In the genomic region with DNA sequence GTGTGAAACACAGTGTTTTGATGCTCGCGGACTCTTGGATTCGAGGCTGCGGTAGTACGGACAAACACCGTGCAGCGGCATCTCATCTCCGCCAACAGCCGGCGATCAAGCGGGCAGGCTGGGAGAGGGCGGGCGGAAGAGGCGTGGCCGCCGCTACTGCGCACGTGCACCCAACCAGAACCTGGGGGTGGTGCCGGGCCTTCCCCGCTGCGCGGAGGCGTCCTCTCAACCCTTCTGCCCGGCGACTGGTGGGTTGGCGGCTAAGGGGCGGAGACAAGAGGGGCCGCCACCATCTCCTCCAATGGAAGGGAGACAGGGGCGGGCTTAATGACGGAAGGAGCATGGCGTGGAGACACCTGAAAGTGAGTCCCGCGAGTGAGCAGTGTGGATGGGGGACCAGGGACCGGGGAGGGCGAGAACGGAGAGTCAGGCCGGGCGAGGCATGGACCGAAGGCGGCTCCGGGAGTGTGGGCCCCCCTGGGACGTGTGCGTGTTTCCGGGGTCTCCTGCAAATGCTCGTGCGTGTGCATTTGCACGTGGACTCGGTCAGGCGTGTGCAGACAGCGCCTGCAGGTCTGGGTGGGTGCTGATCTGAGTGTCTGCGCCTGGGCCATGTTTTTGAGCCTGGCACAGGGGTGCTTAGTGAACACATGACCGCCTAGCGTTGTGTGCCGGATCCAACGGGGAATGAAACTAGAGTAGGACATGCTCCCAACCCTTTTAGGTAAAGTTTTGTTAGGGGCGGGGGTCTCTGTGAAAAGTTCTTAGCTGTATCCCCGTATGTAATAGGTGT, we compare ENCODE assay signal across 8 cellular contexts. TPM values are rescaled to one million over a fixed set of nuclear protein-coding genes. Genes with fewer than 3 reads are reported as not detected.
DNase-seq lines count a peak whose midpoint lies in the region; ATAC-seq, FAIRE-seq and TF ChIP-seq lines count a peak whose summit lies in the region.

A gene (plus strand): TSS at position 321 of the 793 bp plus-strand sequence. CDS start 21 bp downstream, at position 342.

- H3K4me1 Mint-ChIP-seq in dendritic cell treated with granulocyte-macrophage colony-stimulating factor and Interleukin-4, amounts not matched to agents 40 ng/mL and 50 ng/mL, for 4 days (ENCODE audit: low read depth): peaks cover 10% of the 10 kb centered on the region

- peak within 1 kb of the TSS; percentile 96 for H3K9ac ChIP-seq in HepG2 (ENCODE audit: insufficient read depth, low read depth, low read length)

- H3K27me3 Mint-ChIP-seq in dendritic cell treated with granulocyte-macrophage colony-stimulating factor and Interleukin-4, amounts not matched to agents 40 ng/mL and 50 ng/mL, for 4 days: peaks cover 7% of the 10 kb centered on the region

- H3K27ac Mint-ChIP-seq in dendritic cell treated with granulocyte-macrophage colony-stimulating factor and Interleukin-4, amounts not matched to agents 40 ng/mL and 50 ng/mL, for 4 days: peak within 1 kb of the TSS; percentile 88

- H3K27ac ChIP-seq in HepG2 (ENCODE audit: extremely low read length, insufficient read depth, low read length): peak within 1 kb of the TSS; percentile 87

- peaks cover 41% of the 10 kb centered on the region for H3K4me1 ChIP-seq in HepG2 (ENCODE audit: insufficient read depth, low read length)

- FAIRE-seq in HepG2 (lab: Jason Lieb, UNC): peak; percentile 90

- TF ChIP-seq CTCF in HepG2 (CRISPR knock-in tag; IDR thresholded peaks at IDR 0.05): peak; percentile 48

- TSS peak; percentile 86 for BruUV-seq in HepG2 (replicated peaks; lab: Mats Ljungman, UMichigan)

- TF ChIP-seq POLR2A in HepG2 (IDR thresholded peaks at IDR 0.05; ENCODE audit: insufficient read depth in 1 of 2, low read depth in 2 of 2, low read length in 2 of 2): peak; percentile 98

- DNase-seq in CD1c-positive myeloid dendritic cell (ENCODE audit: extremely low spot score) (peak; percentile 98), NCI-H748 treated with DMSO at 0.1 percent for 48 hours (lab: John Stamatoyannopoulos, UW) (peak; percentile 85), HepG2 (ENCODE audit: low spot score) (peak; percentile 99)
- peak; percentile 95 for DNase-seq in activated CD4-positive, alpha-beta T cell treated with anti-CD3 and anti-CD28 coated beads, Interleukin-2, amount 50 U/mL, for 1 hour
- DNase-seq in stimulated activated CD4-positive, alpha-beta T cell treated with anti-CD3 and anti-CD28 coated beads, Interleukin-2, amount 100 ng/mL, for 48 hours: peak; percentile 95 to 96

- TF ChIP-seq EP300 in HepG2 (IDR thresholded peaks at IDR 0.05; ENCODE audit: low read depth in 2 of 2, low read length in 2 of 2): no peak
- TF ChIP-seq EP300 in HepG2 (CRISPR knock-in tag; IDR thresholded peaks at IDR 0.05; ENCODE audit: borderline replicate concordance): peak; percentile 54

- intact Hi-C loops in dendritic cell treated with granulocyte-macrophage colony-stimulating factor and Interleukin-4, amounts not matched to agents 40 ng/mL and 50 ng/mL, for 4 days (cut with micrococcal nuclease): loop anchor here (1.0 kb wide), 2 partner anchors 9 to 85 kb away; a partner anchor contains a TSS
- intact Hi-C loops in HepG2 (cut with micrococcal nuclease; ENCODE audit: unreplicated experiment): loop anchor here (1.0 to 2.0 kb wide), 4 partner anchors 58 to 113 kb away; a partner anchor contains a TSS

- H3K4me3 Mint-ChIP-seq in dendritic cell treated with granulocyte-macrophage colony-stimulating factor and Interleukin-4, amounts not matched to agents 40 ng/mL and 50 ng/mL, for 4 days: peak within 1 kb of the TSS; percentile 91

- peak within 1 kb of the TSS; percentile 91 to 100 (median 97) for H3K4me3 ChIP-seq in HepG2 (replicated peaks in 1 of 3; ENCODE audit: insufficient read depth in 1 of 3, low read depth in 2 of 3, low read length in 3 of 3)

- H3K27me3 ChIP-seq in HepG2 (ENCODE audit: control insufficient read depth in 1 of 2, insufficient read depth in 2 of 2, low read length in 2 of 2): no peaks in the 10 kb centered on the region; a peak in 1 of 5 replicates

- in situ Hi-C loops in HepG2 (cut with HindIII; ENCODE audit: extremely low pct_ligation_motif_present, low pct_unique_long_range_greater_than_20kb): no loop called here

- H2AFZ ChIP-seq in HepG2 (ENCODE audit: low read length): no peak within 1 kb of the TSS

- TF ChIP-seq RAD21 in HepG2 (CRISPR knock-in tag; IDR thresholded peaks at IDR 0.05): peak; percentile 42

- no peaks in the 10 kb centered on the region for H3K9me3 Mint-ChIP-seq in dendritic cell treated with granulocyte-macrophage colony-stimulating factor and Interleukin-4, amounts not matched to agents 40 ng/mL and 50 ng/mL, for 4 days

- H3K36me3 Mint-ChIP-seq in dendritic cell treated with granulocyte-macrophage colony-stimulating factor and Interleukin-4, amounts not matched to agents 40 ng/mL and 50 ng/mL, for 4 days (ENCODE audit: low read depth): peaks cover 18% of the 10 kb centered on the region

- H3K79me2 ChIP-seq in HepG2 (ENCODE audit: insufficient read depth, low read length): peaks cover 4% of the 10 kb centered on the region

- H3K4me2 ChIP-seq in HepG2 (ENCODE audit: low read depth, low read length): peak within 1 kb of the TSS; percentile 97

- H3K36me3 ChIP-seq in HepG2 (replicated peaks in 1 of 2; ENCODE audit: control insufficient read depth in 1 of 2, insufficient read depth in 2 of 2, low read length in 2 of 2): peaks cover 2 to 4% of the 10 kb centered on the region in 2 experiments; a peak in 3 of 5 replicates

- 1% methylated on average over 36 of the region's 57 CpGs for WGBS in HepG2 (ENCODE audit: low lambda C conversion rate)

- H4K20me1 ChIP-seq in HepG2 (ENCODE audit: insufficient read depth, low read length): no peaks in the 10 kb centered on the region

- no peaks in the 10 kb centered on the region for H3K9me3 ChIP-seq in HepG2 (ENCODE audit: low read length)

- POLR2A ChIA-PET in HepG2 (lab: Yijun Ruan, JAX): interaction anchor here (0.7 to 0.8 kb wide), 2 partner anchors 54 to 74 kb away, joined by 8 to 9 read pairs; a partner anchor contains a TSS

- CTCF ChIA-PET in HepG2 (lab: Yijun Ruan, JAX; ENCODE audit: low intra/inter-chr PET ratio, low total read pairs): no interaction called here

- ATAC-seq in GM19397 (IDR thresholded peaks at IDR 0.05; ENCODE audit: unreplicated experiment) (peak; percentile 99), HG03565 (IDR thresholded peaks at IDR 0.05; ENCODE audit: unreplicated experiment) (peak; percentile 99), HepG2 (peak; percentile 99)

TF ChIP-seq in HepG2, 621 proteins besides CTCF, POLR2A, EP300 and RAD21 (continues in another document):
- TF ChIP-seq NONO (IDR thresholded peaks at IDR 0.05): no peak
- peak; percentile 91 for TF ChIP-seq NONO (CRISPR knock-in tag; conservative IDR thresholded peaks at IDR 0.05)
- TF ChIP-seq MTF1 (CRISPR knock-in tag; IDR thresholded peaks at IDR 0.05): no peak
- no peak; the same call in 1 of the 2 replicates for TF ChIP-seq ZC3H4 (CRISPR knock-in tag; IDR thresholded peaks at IDR 0.05; ENCODE audit: borderline replicate concordance)
- no peak for TF ChIP-seq SP140L (CRISPR knock-in tag; IDR thresholded peaks at IDR 0.05; ENCODE audit: borderline replicate concordance)
- TF ChIP-seq GPN1 (CRISPR knock-in tag; IDR thresholded peaks at IDR 0.05; ENCODE audit: borderline replicate concordance): peak; percentile 77; the same call in 1 of the 2 replicates
- TF ChIP-seq FOXJ3 (CRISPR knock-in tag; IDR thresholded peaks at IDR 0.05; ENCODE audit: borderline replicate concordance): no peak
- TF ChIP-seq JARID2 (CRISPR knock-in tag; IDR thresholded peaks at IDR 0.05; ENCODE audit: insufficient replicate concordance): peak; percentile 95
- no peak for TF ChIP-seq ZNF572 (CRISPR knock-in tag; IDR thresholded peaks at IDR 0.05)
- TF ChIP-seq ZNF883 (CRISPR knock-in tag; IDR thresholded peaks at IDR 0.05; ENCODE audit: not compliant biosample characterization): peak; percentile 66
- TF ChIP-seq NFIB (CRISPR knock-in tag; IDR thresholded peaks at IDR 0.05; ENCODE audit: borderline replicate concordance): no peak
- peak; percentile 34; the same call in 1 of the 2 replicates for TF ChIP-seq HOXA3 (CRISPR knock-in tag; IDR thresholded peaks at IDR 0.05)
- no peak for TF ChIP-seq SRF (IDR thresholded peaks at IDR 0.05; ENCODE audit: low read depth, low read length)
- TF ChIP-seq ZBTB20 (CRISPR knock-in tag; IDR thresholded peaks at IDR 0.05; ENCODE audit: borderline replicate concordance, low read depth): peak; percentile 46; the same call in 1 of the 2 replicates
- peak; percentile 85 for TF ChIP-seq MTA1 (CRISPR knock-in tag; IDR thresholded peaks at IDR 0.05; ENCODE audit: borderline replicate concordance)
- no peak for TF ChIP-seq MEIS2 (CRISPR knock-in tag; IDR thresholded peaks at IDR 0.05)
- TF ChIP-seq ZNF441 (CRISPR knock-in tag; IDR thresholded peaks at IDR 0.05; ENCODE audit: borderline replicate concordance): peak; percentile 88
- TF ChIP-seq FOXA1 (IDR thresholded peaks at IDR 0.05): no peak
- no peak for TF ChIP-seq FOXA1 (CRISPR knock-in tag; IDR thresholded peaks at IDR 0.05)

RNA-seq across cellular contexts. Expression of the gene that starts here (rescaled TPM):
- 12.7 and 16.4 TPM in 2 replicates for total RNA-seq in HepG2 (2016; rRNA removed; fragmentation: Illumina TruSeq; extraction: Trizol)
- total RNA-seq in HepG2 (2016; cell fraction: cytosol; rRNA removed; fragmentation: Illumina TruSeq; extraction: Trizol; ENCODE audit: low read depth): 2.8 and 3.5 TPM in 2 replicates
- 7.2 and 17.7 TPM in 2 replicates for total RNA-seq in HepG2 (2016; cell fraction: insoluble cytoplasmic fraction; rRNA removed; fragmentation: Illumina TruSeq; extraction: Trizol)
- 6.4 and 6.5 TPM in 2 replicates for total RNA-seq in HepG2 (2016; cell fraction: membrane; rRNA removed; fragmentation: Illumina TruSeq; extraction: Trizol)
- total RNA-seq in HepG2 (2016; cell fraction: nucleus; rRNA removed; fragmentation: Illumina TruSeq; extraction: Trizol): 15.5 and 21.3 TPM in 2 replicates
- polyA plus RNA-seq in HepG2 (2011; rRNA removed): 9.7 and 10.7 TPM in 2 replicates
- 9.2 and 11.3 TPM in 2 replicates for polyA plus RNA-seq in HepG2 (2011; cell fraction: cytosol; rRNA removed)
- polyA plus RNA-seq in HepG2 (2011; cell fraction: nucleus; rRNA removed): 9.2 and 9.3 TPM in 2 replicates
- 8.3 and 11.2 TPM in 2 replicates for polyA plus RNA-seq in HepG2 (2012)
- polyA plus RNA-seq in HepG2 (2016; cell fraction: cytosol; fragmentation: Illumina TruSeq; extraction: Trizol; ENCODE audit: low read depth): 3.0 and 3.1 TPM in 2 replicates
- 8.7 and 9.3 TPM in 2 replicates for polyA plus RNA-seq in HepG2 (2016; cell fraction: insoluble cytoplasmic fraction; fragmentation: Illumina TruSeq; extraction: Trizol; ENCODE audit: low read depth)
- polyA plus RNA-seq in HepG2 (2016; cell fraction: membrane; fragmentation: Illumina TruSeq; extraction: Trizol; ENCODE audit: low read depth): 3.3 and 4.6 TPM in 2 replicates
- 19.3 and 27.3 TPM in 2 replicates for polyA plus RNA-seq in HepG2 (2016; cell fraction: nucleus; fragmentation: Illumina TruSeq; extraction: Trizol; ENCODE audit: insufficient read depth, low read depth)
- polyA minus RNA-seq in HepG2 (2011; rRNA and poly(A)+ RNA removed; ENCODE audit: low replicate concordance): 7.9 and 10.5 TPM in 2 replicates
- 4.6 and 5.8 TPM in 2 replicates for polyA minus RNA-seq in HepG2 (2011; cell fraction: cytosol; rRNA and poly(A)+ RNA removed)
- 8.2 and 11.4 TPM in 2 replicates for polyA minus RNA-seq in HepG2 (2011; cell fraction: nucleus; rRNA and poly(A)+ RNA removed)

Comparison
In these comparisons a context has a peak if more than half of its experiments do, and no peak if none do; other contexts are left out.
1. Peak in every context shown above with its lines: DNase-seq, ATAC-seq, H3K4me3 ChIP-seq and H3K27ac ChIP-seq.